In genomic region chr4:147773261-147774184, GRCh38 we compare ENCODE assay signal across 10 cellular contexts. TPM values are rescaled to one million over a fixed set of nuclear protein-coding genes. Genes with fewer than 3 reads are reported as not detected.
DNase-seq lines count a peak whose midpoint lies in the region; ATAC-seq lines count a peak whose summit lies in the region.
"Had no signal": no experiment of that assay in that cellular context is flagged by ENCODE, and none has a peak within 500 bp of the region (broad histone marks: within the 10 kb centered on the region; RNA-seq: fewer than 3 reads in every experiment).

No MANE protein-coding gene starts in this region.

- peak; percentile 42 for ATAC-seq in GM18867 (IDR thresholded peaks at IDR 0.05; ENCODE audit: unreplicated experiment)
- ATAC-seq in HG03378 (IDR thresholded peaks at IDR 0.05; ENCODE audit: unreplicated experiment): peak; percentile 58
- no peak for ATAC-seq in HG03521 (IDR thresholded peaks at IDR 0.05; ENCODE audit: unreplicated experiment)

- DNase-seq in dermis blood vessel endothelial cell (peak; percentile 75), renal cortical epithelial cell (ENCODE audit: low read depth) (peak; percentile 50), mucosa of gallbladder (ENCODE audit: low spot score) (no peak), SKM-1 treated with dmso at 0.1 percent for 144 hours (lab: John Stamatoyannopoulos, UW; ENCODE audit: unreplicated experiment) (no peak)
- DNase-seq in central memory CD4-positive, alpha-beta T cell: no peak
- DNase-seq: activated CD4-positive, alpha-beta T cell treated with anti-CD3 and anti-CD28 coated beads, Interleukin-2, amount 10 ng/mL, durations not matched to agents 24 days and 14 days; cortex of kidney had no signal

RNA-seq across cellular contexts. Expression of gene ARHGAP10, which starts 41.6 kb away (rescaled TPM):
- 12.3 and 14.6 TPM in 2 replicates for total RNA-seq in dermis blood vessel endothelial cell
- total RNA-seq in renal cortical epithelial cell: 17.5 and 18.3 TPM in 2 replicates
- total RNA-seq in mucosa of gallbladder: 52.2 TPM

Comparison
In these comparisons a context has a peak if more than half of its experiments do, and no peak if none do; other contexts are left out.
1. DNase-seq: peak in dermis blood vessel endothelial cell (single experiment) and renal cortical epithelial cell (single experiment); none in mucosa of gallbladder (single experiment), SKM-1 treated with dmso at 0.1 percent for 144 hours (single experiment) and central memory CD4-positive, alpha-beta T cell (single experiment).